Comparison of ENCODE assay signal across 23 cellular contexts in genomic region chr5:128077526-128077925, GRCh38. TPM values are rescaled to one million over a fixed set of nuclear protein-coding genes. Genes with fewer than 3 reads are reported as not detected.
DNase-seq lines count a peak whose midpoint lies in the region; ATAC-seq, FAIRE-seq and TF ChIP-seq lines count a peak whose summit lies in the region.
"Had no signal": no experiment of that assay in that cellular context is flagged by ENCODE, and none has a peak within 500 bp of the region (broad histone marks: within the 10 kb centered on the region; RNA-seq: fewer than 3 reads in every experiment).

No MANE protein-coding gene starts in this region.

- H3K4me1 Mint-ChIP-seq in T-helper 17 cell = peaks cover 37% of the 10 kb centered on the region

- POLR2A ChIA-PET in OCI-LY7 (lab: Charles Lee) = interaction anchor here (0.6 to 2.2 kb wide), 9 partner anchors 9 to 170 kb away, joined by 3 to 8 read pairs (median 3); no protein-coding TSS in a partner anchor

- H3K27ac Mint-ChIP-seq in T-helper 17 cell = peak overlapping the region; percentile 54
- H3K27ac Mint-ChIP-seq: CD4-positive, alpha-beta T cell; CD8-positive, alpha-beta memory T cell; HFFc6 had no signal

- BruUV-seq in OCI-LY7 (replicated peaks; lab: Mats Ljungman, UMichigan) = no TSS peak

- DNase-seq in GM19239 (ENCODE audit: insufficient read length, low spot score) (no peak), OCI-LY7 (ENCODE audit: low spot score) (no peak), T-helper 17 cell (no peak), DMS79 treated with DMSO at 0.1 percent for 48 hours (lab: John Stamatoyannopoulos, UW) (no peak), right atrium auricular region (ENCODE audit: low spot score) (no peak), glomerular visceral epithelial cell (ENCODE audit: extremely low spot score) (no peak)
- no peak for DNase-seq in activated CD4-positive, alpha-beta T cell treated with anti-CD3 and anti-CD28 coated beads, Interleukin-2, amount 50 U/mL, for 48 hours
- DNase-seq: 8988T; ACHN; AML-193; BE2C; CD4-positive, alpha-beta T cell; CD8-positive, alpha-beta memory T cell; DMS53; DND-41; GOT3; HFFc6 had no signal

- H3K27me3 Mint-ChIP-seq in T-helper 17 cell = no peaks in the 10 kb centered on the region
- H3K27me3 Mint-ChIP-seq: CD4-positive, alpha-beta T cell had no signal

- peaks cover 65% of the 10 kb centered on the region for H3K36me3 ChIP-seq in OCI-LY7 (ENCODE audit: insufficient read depth, low read length)
- no peaks in the 10 kb centered on the region for H3K36me3 ChIP-seq in right atrium auricular region
- H3K36me3 ChIP-seq: BE2C, HAP-1 had no signal

- H3K4me3 ChIP-seq in OCI-LY7 (ENCODE audit: low read depth, low read length, poor library complexity, severe bottlenecking) (no peak overlapping the region), right atrium auricular region (no peak overlapping the region)
- H3K4me3 ChIP-seq: A549; BLaER1 treated with 17β-estradiol and CSF1 and Interleukin-3, amounts not matched to agents 10 nM and 100 nM; HAP-1 had no signal

- H3K79me2 ChIP-seq in OCI-LY7 (ENCODE audit: insufficient read depth, low read depth, low read length) = peaks cover 90% of the 10 kb centered on the region

- no peak overlapping the region for H2AFZ ChIP-seq in OCI-LY7 (ENCODE audit: low read length)

- H3K9me3 ChIP-seq in OCI-LY7 (ENCODE audit: low read length) (no peaks in the 10 kb centered on the region), T-helper 17 cell (ENCODE audit: control insufficient read depth, low read length, poor library complexity, severe bottlenecking) (no peaks in the 10 kb centered on the region), right atrium auricular region (no peaks in the 10 kb centered on the region)
- H3K9me3 ChIP-seq: A549, BE2C, HAP-1 had no signal

- no peak for ATAC-seq in T-helper 17 cell
- ATAC-seq: A549 had no signal

- H3K36me3 Mint-ChIP-seq in T-helper 17 cell (ENCODE audit: low read depth) = no peaks in the 10 kb centered on the region

- no peaks in the 10 kb centered on the region for H3K9me2 ChIP-seq in OCI-LY7 (ENCODE audit: insufficient read depth, low read length)

- H3K27ac ChIP-seq in OCI-LY7 (ENCODE audit: low read depth, low read length, poor library complexity, severe bottlenecking) = no peak overlapping the region
- H3K27ac ChIP-seq in right atrium auricular region = no peak overlapping the region
- H3K27ac ChIP-seq: A549; BLaER1 treated with 17β-estradiol and CSF1 and Interleukin-3, amounts not matched to agents 10 nM and 100 nM had no signal

- intact Hi-C loops in OCI-LY7 (cut with micrococcal nuclease; ENCODE audit: unreplicated experiment) = no loop called here

- H3K4me2 ChIP-seq in OCI-LY7 (ENCODE audit: low read length) = peak overlapping the region; percentile 29; the same call in 1 of the 2 replicates
- H3K4me2 ChIP-seq: A549 had no signal

- TF ChIP-seq CTCF in OCI-LY7 (conservative IDR thresholded peaks at IDR 0.05; ENCODE audit: low read length) = no peak
- no peak for TF ChIP-seq CTCF in right atrium auricular region (IDR thresholded peaks at IDR 0.05)

- peaks cover 10% of the 10 kb centered on the region; the same call in 1 of the 2 replicates for H4K20me1 ChIP-seq in OCI-LY7 (ENCODE audit: insufficient read depth, low read length)

- H3K4me3 Mint-ChIP-seq in T-helper 17 cell = no peak overlapping the region
- H3K4me3 Mint-ChIP-seq: CD14-positive monocyte; CD4-positive, alpha-beta T cell; CD8-positive, alpha-beta memory T cell; HFFc6 had no signal

- H3K27me3 ChIP-seq in right atrium auricular region = no peaks in the 10 kb centered on the region
- H3K27me3 ChIP-seq: BE2C; BLaER1 treated with 17β-estradiol and CSF1 and Interleukin-3, amounts not matched to agents 10 nM and 100 nM had no signal

- CTCF ChIA-PET in OCI-LY7 (lab: Charles Lee; ENCODE audit: unreplicated experiment) = interaction anchor here (0.7 kb wide), 1 partner anchor 1090 kb away, joined by 4 read pairs; no protein-coding TSS in a partner anchor

- H3K4me1 ChIP-seq in OCI-LY7 (ENCODE audit: insufficient read depth, low read length, poor library complexity, severe bottlenecking) (peaks cover 52% of the 10 kb centered on the region), right atrium auricular region (peaks cover 0 to 24% of the 10 kb centered on the region in 2 donors)
- H3K4me1 ChIP-seq: BE2C had no signal

- FAIRE-seq in GM19239 (lab: Jason Lieb, UNC) (peak; percentile 45), colon (lab: Jason Lieb, UNC) (peak; percentile 14)
- FAIRE-seq: A549, H54 had no signal

RNA-seq across cellular contexts. Expression of gene SLC12A2, which starts 6.0 kb away (rescaled TPM):
- 20.6 and 24.1 TPM in 2 replicates for total RNA-seq in OCI-LY7 (2014; rRNA removed; shearing (Covaris generic))
- total RNA-seq in OCI-LY7 (2022) (25.5 and 36.5 TPM in 2 replicates), T-helper 17 cell (10 to 100 TPM; 14.5 to 19.2 TPM), right atrium auricular region (10 to 100 TPM in 1 of 2 donors, 1 to 10 TPM in 1; 9.1 to 17.1 TPM)
